In the genomic region with DNA sequence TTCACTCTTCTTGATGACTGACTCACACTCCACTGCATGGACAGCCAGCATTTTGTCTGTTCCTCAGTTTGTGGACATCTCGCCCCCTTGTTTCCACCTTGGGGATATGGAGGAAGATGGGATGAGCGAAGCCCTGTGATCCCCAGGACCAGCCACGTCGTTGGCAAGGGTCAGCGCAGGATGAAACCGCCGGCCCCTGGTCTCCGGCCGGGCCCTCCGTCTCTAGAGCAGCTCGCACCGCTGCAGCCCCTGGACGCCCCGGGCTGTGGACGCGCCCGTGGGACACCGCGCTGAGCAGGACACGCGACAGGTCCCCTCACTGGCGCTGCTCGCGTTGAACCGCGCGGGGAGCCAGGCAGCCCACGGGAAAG, we compare ENCODE assay signal across 8 cellular contexts. TPM values are rescaled to one million over a fixed set of nuclear protein-coding genes. Genes with fewer than 3 reads are reported as not detected.
DNase-seq lines count a peak whose midpoint lies in the region; ATAC-seq and TF ChIP-seq lines count a peak whose summit lies in the region.

No MANE protein-coding gene starts in this region.

- peaks cover 0 to 26% of the 10 kb centered on the region in 2 donors for H3K36me3 Mint-ChIP-seq in CD4-positive, alpha-beta memory T cell
- peaks cover 6% of the 10 kb centered on the region for H3K36me3 Mint-ChIP-seq in MCF 10A (ENCODE audit: insufficient read depth, unreplicated experiment)

- peak overlapping the region; percentile 24 to 49 for H3K9ac ChIP-seq in liver (ENCODE audit: low read depth in 1 of 2, low read length in 2 of 2)

- CTCF ChIA-PET in CD4-positive, alpha-beta memory T cell (lab: Charles Lee; ENCODE audit: partially characterized antibody) = interaction anchor here (1.0 to 2.2 kb wide), 6 partner anchors 8 to 120 kb away, joined by 3 to 10 read pairs (median 6); no protein-coding TSS in a partner anchor
- CTCF ChIA-PET in MCF 10A (lab: Yijun Ruan, JAX) = interaction anchor here (0.6 to 0.7 kb wide), 4 partner anchors 30 to 607 kb away, joined by 3 to 4 read pairs (median 4); no protein-coding TSS in a partner anchor

- BruUV-seq in MCF 10A (replicated peaks; lab: Mats Ljungman, UMichigan) = TSS peak; percentile 71

- peaks cover 0 to 2% (median 0%) of the 10 kb centered on the region in 8 donors for H3K9me3 Mint-ChIP-seq in CD4-positive, alpha-beta memory T cell
- no peaks in the 10 kb centered on the region for H3K9me3 Mint-ChIP-seq in MCF 10A (ENCODE audit: unreplicated experiment)

- H3K27ac ChIP-seq in CD4-positive, alpha-beta memory T cell (ENCODE audit: low read depth, low read length) = peak overlapping the region; percentile 76
- H3K27ac ChIP-seq in liver (ENCODE audit: low read depth in 1 of 2, low read length in 2 of 2) = peak overlapping the region; percentile 17 to 39
- H3K27ac ChIP-seq in tibial artery = peak overlapping the region; percentile 69 to 81

- ATAC-seq in GM21447 (IDR thresholded peaks at IDR 0.05; ENCODE audit: unreplicated experiment) = peak; percentile 16

- peak overlapping the region; percentile 82 to 95 (median 87) for H3K27ac Mint-ChIP-seq in CD4-positive, alpha-beta memory T cell
- H3K27ac Mint-ChIP-seq in MCF 10A (ENCODE audit: low read depth, unreplicated experiment) = peak overlapping the region; percentile 75

- intact Hi-C loops in CD4-positive, alpha-beta memory T cell (cut with micrococcal nuclease) = no loop called here
- intact Hi-C loops in MCF 10A (cut with micrococcal nuclease) (no loop called here), tibial artery (cut with DNase I; ENCODE audit: low total_unique reads) (no loop called here)

- peak overlapping the region; percentile 54 to 65 for H3K4me3 ChIP-seq in CD4-positive, alpha-beta memory T cell (ENCODE audit: low read length in 2 of 2)
- H3K4me3 ChIP-seq in liver (ENCODE audit: low read depth in 1 of 3, low read length in 3 of 3) (peak overlapping the region; percentile 57 to 72 (median 57)), tibial artery (peak overlapping the region; percentile 74 to 91)

- 2% methylated on average over 28 of the region's 28 CpGs for WGBS in liver

- no peaks in the 10 kb centered on the region for H3K27me3 Mint-ChIP-seq in CD4-positive, alpha-beta memory T cell
- H3K27me3 Mint-ChIP-seq in MCF 10A (ENCODE audit: insufficient read depth, unreplicated experiment) = no peaks in the 10 kb centered on the region

- H3K4me1 Mint-ChIP-seq in CD4-positive, alpha-beta memory T cell = peaks cover 14 to 39% (median 26%) of the 10 kb centered on the region in 4 donors
- no peaks in the 10 kb centered on the region for H3K4me1 Mint-ChIP-seq in MCF 10A (ENCODE audit: insufficient read depth, unreplicated experiment)

- POLR2A ChIA-PET in CD4-positive, alpha-beta memory T cell (lab: Charles Lee; ENCODE audit: partially characterized antibody) = interaction anchor here (1.0 to 2.9 kb wide), 19 partner anchors 9 to 648 kb away, joined by 3 to 42 read pairs (median 6); partner anchors contain the start of genes CTU2, GALNS, MVD and RNF166
- POLR2A ChIA-PET in MCF 10A (lab: Yijun Ruan, JAX) = interaction anchor here (0.8 to 2.6 kb wide), 13 partner anchors 9 to 804 kb away, joined by 3 to 14 read pairs (median 5); partner anchors contain the start of genes BANP, CTU2, KLHDC4 and RNF166

- no peaks in the 10 kb centered on the region for H3K9me3 ChIP-seq in CD4-positive, alpha-beta memory T cell (ENCODE audit: control insufficient read depth in 1 of 2, low read length in 2 of 2)
- H3K9me3 ChIP-seq in liver (ENCODE audit: control insufficient read depth in 4 of 4, low read length in 3 of 4) (no peaks in the 10 kb centered on the region), tibial artery (no peaks in the 10 kb centered on the region)

- H3K4me1 ChIP-seq in CD4-positive, alpha-beta memory T cell (ENCODE audit: insufficient read depth, low read length) = peaks cover 24% of the 10 kb centered on the region
- H3K4me1 ChIP-seq in liver (ENCODE audit: control insufficient read depth in 4 of 4, insufficient read depth in 4 of 4, low read length in 3 of 4) = peaks cover 6 to 28% (median 19%) of the 10 kb centered on the region in 4 donors
- H3K4me1 ChIP-seq in tibial artery = peaks cover 0 to 30% (median 23%) of the 10 kb centered on the region in 4 donors

- H3K4me3 Mint-ChIP-seq in CD4-positive, alpha-beta memory T cell = peak overlapping the region; percentile 78 to 91 (median 86)
- peak overlapping the region; percentile 80 for H3K4me3 Mint-ChIP-seq in MCF 10A (ENCODE audit: unreplicated experiment)

- no peak for TF ChIP-seq CTCF in MCF 10A (IDR thresholded peaks at IDR 0.05; ENCODE audit: unreplicated experiment)
- no peak for TF ChIP-seq CTCF in liver (IDR thresholded peaks at IDR 0.05; ENCODE audit: low read depth, low read length, missing input control)
- peak in 1 of 2 experiments; percentile 17 for TF ChIP-seq CTCF in tibial artery (IDR thresholded peaks at IDR 0.05)

- no peak for TF ChIP-seq RAD21 in liver (IDR thresholded peaks at IDR 0.05)

- no peak for DNase-seq in CD4-positive, alpha-beta memory T cell
- peak; percentile 58 for DNase-seq in HuH-7 (ENCODE audit: low spot score)
- DNase-seq in MCF 10A (ENCODE audit: unreplicated experiment) = peak; percentile 2
- DNase-seq in tibial artery = no peak
- no peak for DNase-seq in OCI-M1 (lab: John Stamatoyannopoulos, UW)
- DNase-seq in activated CD4-positive, alpha-beta T cell treated with anti-CD3 and anti-CD28 coated beads, Interleukin-2, amount 50 U/mL, for 4 hours = no peak

- H3K36me3 ChIP-seq in CD4-positive, alpha-beta memory T cell (ENCODE audit: insufficient read depth, low read length) = peaks cover 8% of the 10 kb centered on the region
- H3K36me3 ChIP-seq in liver (ENCODE audit: control insufficient read depth in 4 of 4, insufficient read depth in 3 of 4, low read depth in 1 of 4, low read length in 3 of 4) = peaks cover 1 to 7% (median 4%) of the 10 kb centered on the region in 4 donors
- H3K36me3 ChIP-seq in tibial artery = peaks cover 0 to 14% (median 9%) of the 10 kb centered on the region in 3 donors

- no peaks in the 10 kb centered on the region for H3K27me3 ChIP-seq in CD4-positive, alpha-beta memory T cell (ENCODE audit: insufficient read depth, low read length)
- H3K27me3 ChIP-seq in liver (ENCODE audit: control insufficient read depth in 4 of 4, insufficient read depth in 4 of 4, low read length in 3 of 4) (no peaks in the 10 kb centered on the region), tibial artery (no peaks in the 10 kb centered on the region)

TF ChIP-seq in liver, 16 proteins besides CTCF, POLR2A, EP300 and RAD21:
- TF ChIP-seq TAF1 (conservative IDR thresholded peaks at IDR 0.05) = no peak
- no peak for TF ChIP-seq NR2F2 (IDR thresholded peaks at IDR 0.05)
- TF ChIP-seq EGR1 (IDR thresholded peaks at IDR 0.05; ENCODE audit: low read depth in 2 of 2) = no peak
- no peak for TF ChIP-seq MAX (IDR thresholded peaks at IDR 0.05)
- TF ChIP-seq FOXA2 (IDR thresholded peaks at IDR 0.05) = no peak
- no peak for TF ChIP-seq HNF4G (IDR thresholded peaks at IDR 0.05)
- TF ChIP-seq, protein P1, sequence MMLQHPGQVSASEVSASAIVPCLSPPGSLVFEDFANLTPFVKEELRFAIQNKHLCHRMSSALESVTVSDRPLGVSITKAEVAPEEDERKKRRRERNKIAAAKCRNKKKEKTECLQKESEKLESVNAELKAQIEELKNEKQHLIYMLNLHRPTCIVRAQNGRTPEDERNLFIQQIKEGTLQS (IDR thresholded peaks at IDR 0.05) = no peak
- TF ChIP-seq RXRA (IDR thresholded peaks at IDR 0.05) = no peak

RNA-seq across cellular contexts. Expression of gene ZC3H18, which starts 0.6 kb away (rescaled TPM):
- total RNA-seq in CD4-positive, alpha-beta memory T cell = 10 to 100 TPM; 84.5 to 91.5 TPM
- 10 to 100 TPM in 1 of 2 donors, 1 to 10 TPM in 1; 3.0 to 23.5 TPM for polyA plus RNA-seq in CD4-positive, alpha-beta memory T cell
- total RNA-seq in MCF 10A (2022) = 34.4 and 40.5 TPM in 2 replicates
- 10 to 100 TPM; 10.2 to 10.3 TPM for total RNA-seq in liver
- 10 to 100 TPM; 10.7 to 10.9 TPM for polyA plus RNA-seq in liver

Comparison
In these comparisons a context has a peak if more than half of its experiments do, and no peak if none do; other contexts are left out.
1. DNase-seq: peak in HuH-7 (single experiment) and MCF 10A (single experiment); none in CD4-positive, alpha-beta memory T cell (0 of 5), tibial artery (0 of 2), OCI-M1 (single experiment) and activated CD4-positive, alpha-beta T cell treated with anti-CD3 and anti-CD28 coated beads, Interleukin-2, amount 50 U/mL, for 4 hours (0 of 2).
2. Peak in every context shown above with its lines, with median percentiles within 50 percentile points of each other: H3K27ac ChIP-seq and H3K4me3 ChIP-seq.